Comparison of ENCODE assay signal across 8 cellular contexts in genomic region chr5:128905225-128906110, GRCh38. TPM values are rescaled to one million over a fixed set of nuclear protein-coding genes. Genes with fewer than 3 reads are reported as not detected.
DNase-seq lines count a peak whose midpoint lies in the region; ATAC-seq, FAIRE-seq and TF ChIP-seq lines count a peak whose summit lies in the region.

No MANE protein-coding gene starts in this region.

- intact Hi-C loops in mammary epithelial cell (cut with micrococcal nuclease): loop anchor here (1.0 to 5.0 kb wide), 5 partner anchors 148 to 863 kb away; partner anchors contain the start of gene ISOC1

- no peaks in the 10 kb centered on the region for H3K36me3 ChIP-seq in mammary epithelial cell (ENCODE audit: insufficient read depth, low read length)
- no peaks in the 10 kb centered on the region for H3K36me3 ChIP-seq in keratinocyte (ENCODE audit: control insufficient read depth in 2 of 2, extremely low read depth in 1 of 2, insufficient read depth in 2 of 2, low read length in 2 of 2)

- H3K4me2 ChIP-seq in mammary epithelial cell (ENCODE audit: insufficient read depth, low read depth, low read length) (no peak overlapping the region), keratinocyte (ENCODE audit: control insufficient read depth, extremely low read depth, insufficient read depth, low read depth, low read length) (no peak overlapping the region)

- no peak overlapping the region for H3K9ac ChIP-seq in mammary epithelial cell (ENCODE audit: insufficient read depth, low read length)
- no peak overlapping the region for H3K9ac ChIP-seq in keratinocyte (ENCODE audit: control insufficient read depth, extremely low read depth, insufficient read depth, low read length)

- H2AFZ ChIP-seq in mammary epithelial cell (ENCODE audit: low read depth, low read length) (no peak overlapping the region), keratinocyte (ENCODE audit: control insufficient read depth, low read length) (no peak overlapping the region)

- no peak overlapping the region for H3K27ac ChIP-seq in RWPE1
- no peak overlapping the region for H3K27ac ChIP-seq in mammary epithelial cell (ENCODE audit: insufficient read depth, low read depth, low read length)
- no peak overlapping the region for H3K27ac ChIP-seq in keratinocyte (ENCODE audit: control insufficient read depth, insufficient read depth, low read length)

- ATAC-seq in GM21717 (IDR thresholded peaks at IDR 0.05; ENCODE audit: unreplicated experiment): peak; percentile 94

- peak; percentile 64 for DNase-seq in activated effector memory CD4-positive, alpha-beta T cell treated with anti-CD3 and anti-CD28 coated beads, Interleukin-2, amount 50 U/mL, for 16 hours
- no peak for DNase-seq in activated effector memory CD4-positive, alpha-beta T cell treated with Interleukin-2 at 50 U/mL for 16 hours
- DNase-seq in HT-29 (ENCODE audit: low spot score): peak; percentile 86
- peak; percentile 60 for DNase-seq in RWPE1 (ENCODE audit: low spot score)
- DNase-seq in mammary epithelial cell: peak; percentile 36
- DNase-seq in keratinocyte (ENCODE audit: low read depth, low spot score): no peak
- peak; percentile 2 for DNase-seq in stimulated activated naive CD4-positive, alpha-beta T cell treated with Interleukin-2 at 50 U/mL for 16 hours (lab: John Stamatoyannopoulos, UW)

- POLR2A ChIA-PET in RWPE1 (lab: Yijun Ruan, JAX; ENCODE audit: low non-redundant PET): interaction anchor here (0.7 kb wide), 1 partner anchor 187 kb away, joined by 7 read pairs; no protein-coding TSS in a partner anchor

- peaks cover 3% of the 10 kb centered on the region for H3K27me3 ChIP-seq in mammary epithelial cell (ENCODE audit: insufficient read depth, low read length)
- no peaks in the 10 kb centered on the region for H3K27me3 ChIP-seq in keratinocyte (ENCODE audit: control insufficient read depth, extremely low read depth, insufficient read depth, low read length)

- dilution Hi-C loops in mammary epithelial cell (cut with HindIII; ENCODE audit: low sequenced_read_pairs) (no loop called here), keratinocyte (cut with MboI; ENCODE audit: extremely low pct_ligation_motif_present, low sequenced_read_pairs) (no loop called here)

- H3K9me1 ChIP-seq in keratinocyte (ENCODE audit: control insufficient read depth, extremely low read depth, insufficient read depth, low read length): no peaks in the 10 kb centered on the region

- peak; percentile 95 for TF ChIP-seq CTCF in RWPE1 (conservative IDR thresholded peaks at IDR 0.05; ENCODE audit: low read depth)
- peak; percentile 78 to 88 for TF ChIP-seq CTCF in mammary epithelial cell (conservative IDR thresholded peaks at IDR 0.05 in 1 of 2, IDR thresholded peaks at IDR 0.05 in 1 of 2; ENCODE audit: extremely low read depth in 1 of 2, insufficient read depth in 1 of 2, low read depth in 1 of 2, low read length in 2 of 2)
- peak in 2 of 3 experiments; percentile 57 to 69 for TF ChIP-seq CTCF in keratinocyte (optimal IDR thresholded peaks at IDR 0.05 in 1 of 3, IDR thresholded peaks at IDR 0.05 in 1 of 3, conservative IDR thresholded peaks at IDR 0.05 in 1 of 3; ENCODE audit: extremely low read depth in 1 of 3, insufficient read depth in 2 of 3, low read length in 3 of 3)

- in situ Hi-C loops in mammary epithelial cell (cut with MboI; ENCODE audit: low sequenced_read_pairs in 2 of 2): loop anchor here (25.0 kb wide), 2 partner anchors 207 to 857 kb away; no protein-coding TSS in a partner anchor

- no peaks in the 10 kb centered on the region for H3K9me3 ChIP-seq in mammary epithelial cell (replicated peaks; ENCODE audit: insufficient read depth, low read length)
- no peaks in the 10 kb centered on the region for H3K9me3 ChIP-seq in keratinocyte (ENCODE audit: control insufficient read depth, low read depth, low read length)

- 55% methylated on average over 5 of the region's 5 CpGs for WGBS in mammary epithelial cell (ENCODE audit: low coverage, missing lambda C conversion rate)

- BruUV-seq in mammary epithelial cell (replicated peaks; lab: Mats Ljungman, UMichigan): no TSS peak

- H3K4me3 ChIP-seq in mammary epithelial cell (replicated peaks in 1 of 3; ENCODE audit: insufficient read depth in 1 of 3, low read depth in 2 of 3, low read length in 3 of 3) (no peak overlapping the region), keratinocyte (ENCODE audit: control insufficient read depth in 2 of 3, extremely low read depth in 1 of 3, insufficient read depth in 2 of 3, low read depth in 1 of 3, low read length in 3 of 3) (no peak overlapping the region)

- no peak for FAIRE-seq in keratinocyte (lab: Jason Lieb, UNC)

- H4K20me1 ChIP-seq in mammary epithelial cell (ENCODE audit: insufficient read depth, low read length) (no peaks in the 10 kb centered on the region), keratinocyte (ENCODE audit: control insufficient read depth, extremely low read depth, insufficient read depth, low read length) (no peaks in the 10 kb centered on the region)

- CTCF ChIA-PET in RWPE1 (lab: Yijun Ruan, JAX): interaction anchor here (0.6 to 1.7 kb wide), 22 partner anchors 11 to 1017 kb away, joined by 3 to 8 read pairs (median 3); partner anchors contain the start of genes ISOC1 and SLC27A6
- CTCF ChIA-PET in mammary epithelial cell (lab: Charles Lee; ENCODE audit: low non-redundant PET): no interaction called here

- H3K79me2 ChIP-seq in mammary epithelial cell (ENCODE audit: insufficient read depth, low read length) (no peaks in the 10 kb centered on the region), keratinocyte (ENCODE audit: control insufficient read depth, insufficient read depth, low read length) (no peaks in the 10 kb centered on the region)

- H3K4me1 ChIP-seq in mammary epithelial cell (ENCODE audit: insufficient read depth, low read length) (no peaks in the 10 kb centered on the region), keratinocyte (ENCODE audit: control insufficient read depth, extremely low read depth, insufficient read depth, low read length) (no peaks in the 10 kb centered on the region)

RNA-seq across cellular contexts. Expression of gene SLC27A6, which starts 59.8 kb away (rescaled TPM):
- not detected in 2 replicates for total RNA-seq in HT-29 (2014; rRNA removed; shearing (Covaris generic))
- total RNA-seq in mammary epithelial cell: 10 to 100 TPM in 1 of 2 donors, 1 to 10 TPM in 1; 7.5 to 26.5 TPM
- polyA plus RNA-seq in mammary epithelial cell (2.5 TPM), keratinocyte (0.52 to 1.1 TPM (median 0.80 TPM) in 3 replicates)
- polyA minus RNA-seq in mammary epithelial cell (3.3 TPM), keratinocyte (0.33 to 0.54 TPM (median 0.39 TPM) in 3 replicates)
- 0.10 TPM for polyA plus RNA-seq in keratinocyte (2011; ENCODE audit: low read depth)
- polyA plus RNA-seq in keratinocyte (2011; cell fraction: cytosol; rRNA removed): 0.14 and 0.29 TPM in 2 replicates
- polyA plus RNA-seq in keratinocyte (2011; cell fraction: nucleus; rRNA removed): 1.1 and 2.0 TPM in 2 replicates
- 0.13 and 0.94 TPM in 2 replicates for polyA plus RNA-seq in keratinocyte (2012; ENCODE audit: low replicate concordance)
- not detected for polyA minus RNA-seq in keratinocyte (2011; cell fraction: cytosol; rRNA and poly(A)+ RNA removed)
- polyA minus RNA-seq in keratinocyte (2011; cell fraction: nucleus; rRNA and poly(A)+ RNA removed): 1.2 and 2.2 TPM in 2 replicates

Comparison
In these comparisons a context has a peak if more than half of its experiments do, and no peak if none do; other contexts are left out.
1. DNase-seq: peak in activated effector memory CD4-positive, alpha-beta T cell treated with anti-CD3 and anti-CD28 coated beads, Interleukin-2, amount 50 U/mL, for 16 hours (single experiment), HT-29 (single experiment), RWPE1 (single experiment), mammary epithelial cell (single experiment) and stimulated activated naive CD4-positive, alpha-beta T cell treated with Interleukin-2 at 50 U/mL for 16 hours (single experiment); none in activated effector memory CD4-positive, alpha-beta T cell treated with Interleukin-2 at 50 U/mL for 16 hours (single experiment) and keratinocyte (single experiment).
2. Peak in every context shown above with its lines, with median percentiles within 50 percentile points of each other: CTCF ChIP-seq.